8 cellular contexts compared by ENCODE assay signal in genomic region chr1:117534995-117535467, GRCh38.
DNase-seq lines count a peak whose midpoint lies in the region; ATAC-seq and TF ChIP-seq lines count a peak whose summit lies in the region.

No MANE protein-coding gene starts in this region.

- TF ChIP-seq POLR2A in heart left ventricle (IDR thresholded peaks at IDR 0.05), result no peak

- no peaks in the 10 kb centered on the region for H3K79me2 ChIP-seq in PC-3 (ENCODE audit: low read length)

- H3K4me2 ChIP-seq in PC-3 (ENCODE audit: low read length), result peak overlapping the region; percentile 34; the same call in 1 of the 2 replicates

- no peaks in the 10 kb centered on the region for H3F3A ChIP-seq in PC-3 (ENCODE audit: low read length, unreplicated experiment)

- CTCF ChIA-PET in PC-3 (lab: Charles Lee), result interaction anchor here (0.6 to 1.7 kb wide), 6 partner anchors 12 to 394 kb away, joined by 3 to 9 read pairs (median 4); partner anchors contain the start of genes GDAP2 and WDR3

- peak; percentile 82 for TF ChIP-seq CTCF in PC-3 (conservative IDR thresholded peaks at IDR 0.05; ENCODE audit: low read depth, low read length)
- TF ChIP-seq CTCF in heart left ventricle (IDR thresholded peaks at IDR 0.05), result peak; percentile 49 to 74 (median 64)

- DNase-seq in ELF-1 (ENCODE audit: low read depth, low spot score) (peak; percentile 81), PC-3 (peak; percentile 83), heart left ventricle (peak in 2 of 5 donors; percentile 22 to 33), retina (peak; percentile 74)
- peak; percentile 24 for DNase-seq in activated naive CD4-positive, alpha-beta T cell treated with Interleukin-2 at 50 U/mL for 16 hours

- POLR2A ChIA-PET in PC-3 (lab: Charles Lee; ENCODE audit: unreplicated experiment), result interaction anchor here (0.6 to 0.7 kb wide), 2 partner anchors 28 to 202 kb away, joined by 3 read pairs; no protein-coding TSS in a partner anchor

- no peaks in the 10 kb centered on the region for H3K36me3 ChIP-seq in PC-3 (ENCODE audit: low read depth, low read length)
- no peaks in the 10 kb centered on the region for H3K36me3 ChIP-seq in heart left ventricle

- H3K9me2 ChIP-seq in PC-3 (replicated peaks; ENCODE audit: low read length), result no peaks in the 10 kb centered on the region

- H3K27me3 ChIP-seq in PC-3 (ENCODE audit: low read length) (no peaks in the 10 kb centered on the region), heart left ventricle (no peaks in the 10 kb centered on the region)

- peak; percentile 53 for ATAC-seq in GM21619 (IDR thresholded peaks at IDR 0.05; ENCODE audit: unreplicated experiment)
- ATAC-seq in PC-3, result peak; percentile 82
- ATAC-seq in heart left ventricle, result peak; percentile 70 to 91 (median 88)
- no peak for ATAC-seq in HG03025 (IDR thresholded peaks at IDR 0.05; ENCODE audit: low FRiP score, unreplicated experiment)

- H4K20me1 ChIP-seq in PC-3 (ENCODE audit: low read length), result no peaks in the 10 kb centered on the region

- intact Hi-C loops in PC-3 (cut with micrococcal nuclease) (loop anchor here (1.0 to 5.0 kb wide), 3 partner anchors 72 to 219 kb away; partner anchors contain the start of gene TENT5C), heart left ventricle (cut with DNase I) (loop anchor here (1.0 to 10.0 kb wide), 14 partner anchors 70 to 362 kb away; partner anchors contain the start of gene TENT5C (in 3 of the 10))

- H3K4me1 ChIP-seq in PC-3 (ENCODE audit: insufficient read depth, low read length), result peaks cover 20% of the 10 kb centered on the region
- H3K4me1 ChIP-seq in heart left ventricle, result no peaks in the 10 kb centered on the region

- H3K9me3 ChIP-seq in PC-3 (ENCODE audit: low read length) (no peaks in the 10 kb centered on the region), heart left ventricle (no peaks in the 10 kb centered on the region)

- H3K9ac ChIP-seq in PC-3 (ENCODE audit: low read length), result no peak overlapping the region

- H3K4me3 ChIP-seq in PC-3 (ENCODE audit: low read length) (no peak overlapping the region), heart left ventricle (no peak overlapping the region)

- no peak for TF ChIP-seq EP300 in Ishikawa (IDR thresholded peaks at IDR 0.05; ENCODE audit: borderline replicate concordance)

- TF ChIP-seq RAD21 in Ishikawa (IDR thresholded peaks at IDR 0.05; ENCODE audit: low read depth), result peak; percentile 63

- no peak overlapping the region for H3K27ac ChIP-seq in PC-3 (ENCODE audit: low read length)
- no peak overlapping the region for H3K27ac ChIP-seq in heart left ventricle

- no TSS peak for BruUV-seq in PC-3 (replicated peaks; lab: Mats Ljungman, UMichigan)

- 10 to 17% (median 12%) methylated on average over 6 of the region's 6 CpGs for WGBS in heart left ventricle, 4 donors

- H2AFZ ChIP-seq in PC-3 (ENCODE audit: low read length), result no peak overlapping the region

TF ChIP-seq in Ishikawa, 13 proteins besides CTCF, POLR2A, EP300 and RAD21:
- TF ChIP-seq TEAD4 (IDR thresholded peaks at IDR 0.05) (peak; percentile 85), CREB1 (IDR thresholded peaks at IDR 0.05; ENCODE audit: low read depth) (no peak)
